Comparison of ENCODE assay signal across 11 cellular contexts in the genomic region with DNA sequence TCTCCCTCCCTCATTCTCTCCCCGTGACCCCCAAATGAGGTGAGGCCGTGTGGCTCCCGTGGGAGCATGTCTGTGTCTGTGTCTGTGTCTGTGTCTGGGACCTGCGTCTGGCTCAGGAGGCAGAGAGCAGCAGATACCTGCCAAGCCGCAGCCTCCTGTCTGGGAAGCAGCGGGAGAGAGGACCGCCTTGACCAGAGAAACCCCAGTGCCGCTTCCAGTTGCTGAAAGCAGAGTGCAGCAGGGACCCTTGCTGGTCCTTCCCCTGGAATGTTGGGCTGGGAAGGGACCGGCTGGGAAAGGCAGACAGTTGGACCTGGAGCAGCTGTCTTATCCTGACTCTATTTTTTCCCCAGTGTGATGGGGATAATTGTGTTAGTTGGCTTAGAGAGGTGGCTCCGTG. TPM values are rescaled to one million over a fixed set of nuclear protein-coding genes. Genes with fewer than 3 reads are reported as not detected.
DNase-seq lines count a peak whose midpoint lies in the region; ATAC-seq and TF ChIP-seq lines count a peak whose summit lies in the region.
"Had no signal": no experiment of that assay in that cellular context is flagged by ENCODE, and none has a peak within 500 bp of the region (broad histone marks: within the 10 kb centered on the region; RNA-seq: fewer than 3 reads in every experiment).

No MANE protein-coding gene starts in this region.

- TF ChIP-seq CTCF in AG04450 (IDR thresholded peaks at IDR 0.05; ENCODE audit: low read depth, low read length) (no peak), SK-N-SH (IDR thresholded peaks at IDR 0.05) (no peak), neural cell (IDR thresholded peaks at IDR 0.05; ENCODE audit: poor library complexity, severe bottlenecking) (no peak), GM10266 (IDR thresholded peaks at IDR 0.05; ENCODE audit: control insufficient read depth, insufficient read depth, low read depth, missing control alignments) (no peak)

- peak overlapping the region; percentile 61 for H3K27ac ChIP-seq in AG04450 (ENCODE audit: low read depth, low read length)
- peak overlapping the region; percentile 47 to 72; a peak in 3 of 4 replicates for H3K27ac ChIP-seq in SK-N-SH (ENCODE audit: low read depth in 2 of 2, low read length in 1 of 2)
- peak overlapping the region; percentile 83 for H3K27ac ChIP-seq in neural cell (ENCODE audit: low read length)
- H3K27ac ChIP-seq: parathyroid adenoma had no signal

- peaks cover 3 to 33% of the 10 kb centered on the region in 2 experiments; a peak in 2 of 4 replicates for H3K4me1 ChIP-seq in SK-N-SH (ENCODE audit: control insufficient read depth in 1 of 2, insufficient read depth in 2 of 2, low read depth in 1 of 2, low read length in 1 of 2)
- H3K4me1 ChIP-seq: parathyroid adenoma had no signal

- H3F3A ChIP-seq in SK-N-SH (replicated peaks; ENCODE audit: insufficient read depth), result peaks cover 17% of the 10 kb centered on the region
- no peaks in the 10 kb centered on the region for H3F3A ChIP-seq in neural cell (ENCODE audit: insufficient read depth, low read length, poor library complexity, severe bottlenecking)

- DNase-seq in AG04450 (ENCODE audit: low read depth, low spot score) (no peak), SK-N-SH (no peak), Right ventricle myocardium inferior (ENCODE audit: missing footprints) (no peak), GM10266 (ENCODE audit: extremely low spot score) (no peak), inferior parietal cortex (ENCODE audit: extremely low spot score) (no peak)
- DNase-seq in activated T-helper 1 cell treated with anti-CD3 and anti-CD28 coated beads, Interleukin-12 subunit alpha, Interleukin-12 subunit beta, Interleukin-2, Interleukin-4 antibody, amounts not matched to agents 30 ng/mL and 10 ng/mL and 1 ng/mL, durations not matched to agents 14 hours and 24 hours and 36 hours (ENCODE audit: low spot score), result no peak

- H3K27ac Mint-ChIP-seq in activated T-helper 1 cell treated with anti-CD3 and anti-CD28 coated beads, Interleukin-12 subunit alpha, Interleukin-12 subunit beta, Interleukin-2, Interleukin-4 antibody, amounts not matched to agents 30 ng/mL and 10 ng/mL and 1 ng/mL, durations not matched to agents 14 hours and 24 hours and 36 hours, result no peak overlapping the region
- H3K27ac Mint-ChIP-seq: activated T-helper 2 cell treated with anti-CD3 and anti-CD28 coated beads, Interferon-gamma antibody, Interleukin-2, Interleukin-4, amounts not matched to agents 10 μg/mL and 5 μg/mL and 100 μg/mL, durations not matched to agents 14 hours and 24 hours and 36 hours had no signal

- H3K9me3 ChIP-seq in AG04450 (ENCODE audit: control insufficient read depth, insufficient read depth, low read length), result no peaks in the 10 kb centered on the region
- H3K9me3 ChIP-seq in SK-N-SH, result no peaks in the 10 kb centered on the region
- H3K9me3 ChIP-seq in neural cell (ENCODE audit: low read length), result no peaks in the 10 kb centered on the region

- H3K4me3 Mint-ChIP-seq in activated T-helper 1 cell treated with anti-CD3 and anti-CD28 coated beads, Interleukin-12 subunit alpha, Interleukin-12 subunit beta, Interleukin-2, Interleukin-4 antibody, amounts not matched to agents 30 ng/mL and 10 ng/mL and 1 ng/mL, durations not matched to agents 14 hours and 24 hours and 36 hours, result no peak overlapping the region

- CTCF ChIA-PET in AG04450 (lab: Charles Lee) (no interaction called here), SK-N-SH (lab: Yijun Ruan, JAX) (interaction anchor here (0.7 to 2.1 kb wide), 3 partner anchors 18 to 36 kb away, joined by 3 to 6 read pairs (median 3); a partner anchor contains a TSS)

- H2AFZ ChIP-seq in SK-N-SH (ENCODE audit: low read depth) (no peak overlapping the region), neural cell (ENCODE audit: low read depth, low read length) (peak overlapping the region; percentile 73)
- H2AFZ ChIP-seq: parathyroid adenoma had no signal

- H3K4me2 ChIP-seq in SK-N-SH (peak overlapping the region; percentile 76), neural cell (ENCODE audit: low read length) (peak overlapping the region; percentile 84)

- POLR2A ChIA-PET in AG04450 (lab: Yijun Ruan, JAX) (interaction anchor here (1.1 to 1.7 kb wide), 2 partner anchors 18 to 28 kb away, joined by 4 to 9 read pairs; a partner anchor contains a TSS), SK-N-SH (lab: Yijun Ruan, JAX) (no interaction called here)

- H3K9ac ChIP-seq in SK-N-SH (peak overlapping the region; percentile 25; the same call in 1 of the 2 replicates), neural cell (ENCODE audit: low read length) (peak overlapping the region; percentile 82)
- H3K9ac ChIP-seq: parathyroid adenoma had no signal

- no peaks in the 10 kb centered on the region for H3K27me3 ChIP-seq in AG04450 (ENCODE audit: control insufficient read depth, insufficient read depth, low read length)
- H3K27me3 ChIP-seq in SK-N-SH (ENCODE audit: insufficient read depth), result no peaks in the 10 kb centered on the region
- no peaks in the 10 kb centered on the region for H3K27me3 ChIP-seq in neural cell (ENCODE audit: insufficient read depth, low read depth, low read length)

- H3K4me1 Mint-ChIP-seq in activated T-helper 1 cell treated with anti-CD3 and anti-CD28 coated beads, Interleukin-12 subunit alpha, Interleukin-12 subunit beta, Interleukin-2, Interleukin-4 antibody, amounts not matched to agents 30 ng/mL and 10 ng/mL and 1 ng/mL, durations not matched to agents 14 hours and 24 hours and 36 hours (ENCODE audit: low read depth), result peaks cover 5% of the 10 kb centered on the region

- peak overlapping the region; percentile 84 for H3K4me3 ChIP-seq in AG04450 (ENCODE audit: low read depth, low read length)
- H3K4me3 ChIP-seq in SK-N-SH (ENCODE audit: low read depth in 2 of 2, low read length in 1 of 2), result peak overlapping the region; percentile 50 to 56
- peak overlapping the region; percentile 73 for H3K4me3 ChIP-seq in neural cell (ENCODE audit: low read length)

- H3K36me3 Mint-ChIP-seq in activated T-helper 1 cell treated with anti-CD3 and anti-CD28 coated beads, Interleukin-12 subunit alpha, Interleukin-12 subunit beta, Interleukin-2, Interleukin-4 antibody, amounts not matched to agents 30 ng/mL and 10 ng/mL and 1 ng/mL, durations not matched to agents 14 hours and 24 hours and 36 hours (ENCODE audit: low read depth), result no peaks in the 10 kb centered on the region

- TF ChIP-seq RAD21 in SK-N-SH (IDR thresholded peaks at IDR 0.05; ENCODE audit: low read length), result no peak
- TF ChIP-seq RAD21 in neural cell (conservative IDR thresholded peaks at IDR 0.05), result no peak

- H3K27me3 Mint-ChIP-seq in activated T-helper 1 cell treated with anti-CD3 and anti-CD28 coated beads, Interleukin-12 subunit alpha, Interleukin-12 subunit beta, Interleukin-2, Interleukin-4 antibody, amounts not matched to agents 30 ng/mL and 10 ng/mL and 1 ng/mL, durations not matched to agents 14 hours and 24 hours and 36 hours (ENCODE audit: insufficient read depth), result peaks cover 25% of the 10 kb centered on the region

- no peaks in the 10 kb centered on the region for H3K9me3 Mint-ChIP-seq in activated T-helper 1 cell treated with anti-CD3 and anti-CD28 coated beads, Interleukin-12 subunit alpha, Interleukin-12 subunit beta, Interleukin-2, Interleukin-4 antibody, amounts not matched to agents 30 ng/mL and 10 ng/mL and 1 ng/mL, durations not matched to agents 14 hours and 24 hours and 36 hours
- H3K9me3 Mint-ChIP-seq: activated T-helper 2 cell treated with anti-CD3 and anti-CD28 coated beads, Interferon-gamma antibody, Interleukin-2, Interleukin-4, amounts not matched to agents 10 μg/mL and 5 μg/mL and 100 μg/mL, durations not matched to agents 14 hours and 24 hours and 36 hours had no signal

- TF ChIP-seq EP300 in SK-N-SH (IDR thresholded peaks at IDR 0.05; ENCODE audit: borderline replicate concordance in 1 of 2, low read depth in 1 of 2, low read length in 1 of 2) (no peak), neural cell (conservative IDR thresholded peaks at IDR 0.05; ENCODE audit: poor library complexity, severe bottlenecking) (no peak)

- ATAC-seq in Right ventricle myocardium inferior, result peak; percentile 29
- no peak for ATAC-seq in GM18511 (IDR thresholded peaks at IDR 0.05; ENCODE audit: unreplicated experiment)

- intact Hi-C loops in Right ventricle myocardium inferior (cut with DNase I), result no loop called here
- intact Hi-C loops in activated T-helper 1 cell treated with anti-CD3 and anti-CD28 coated beads, Interleukin-12 subunit alpha, Interleukin-12 subunit beta, Interleukin-2, Interleukin-4 antibody, amounts not matched to agents 30 ng/mL and 10 ng/mL and 1 ng/mL, durations not matched to agents 14 hours and 24 hours and 36 hours (cut with micrococcal nuclease), result no loop called here

- H3K79me2 ChIP-seq in SK-N-SH (ENCODE audit: insufficient read depth) (no peaks in the 10 kb centered on the region), neural cell (replicated peaks; ENCODE audit: insufficient read depth, low read length) (no peaks in the 10 kb centered on the region)
- H3K79me2 ChIP-seq: parathyroid adenoma had no signal

- H4K20me1 ChIP-seq in SK-N-SH (ENCODE audit: insufficient read depth), result no peaks in the 10 kb centered on the region
- H4K20me1 ChIP-seq in neural cell (ENCODE audit: insufficient read depth), result no peaks in the 10 kb centered on the region

- 24% methylated on average over 2 of the region's 10 CpGs for WGBS in SK-N-SH (ENCODE audit: low lambda C conversion rate)

- no peaks in the 10 kb centered on the region for H3K36me3 ChIP-seq in SK-N-SH (replicated peaks in 1 of 2; ENCODE audit: control insufficient read depth in 1 of 2, insufficient read depth in 2 of 2, low read length in 1 of 2)
- no peaks in the 10 kb centered on the region for H3K36me3 ChIP-seq in neural cell (ENCODE audit: insufficient read depth, low read length)

- no peaks in the 10 kb centered on the region for H3K9me2 ChIP-seq in SK-N-SH
- no peaks in the 10 kb centered on the region for H3K9me2 ChIP-seq in neural cell (ENCODE audit: insufficient read depth, low read length)

RNA-seq across cellular contexts. Expression of a gene that starts 0.5 kb away (rescaled TPM):
- polyA plus RNA-seq in AG04450 (2011; rRNA removed) (12.4 and 21.2 TPM in 2 replicates), SK-N-SH (2012; rRNA removed) (5.5 and 5.7 TPM in 2 replicates), neural cell (7.1 and 10.3 TPM in 2 replicates)
- polyA minus RNA-seq in AG04450 (2011; rRNA and poly(A)+ RNA removed), result 5.6 and 9.4 TPM in 2 replicates
- 2.0 and 3.4 TPM in 2 replicates for polyA plus RNA-seq in SK-N-SH (2012; cell fraction: cytosol; rRNA removed)
- polyA plus RNA-seq in SK-N-SH (2012; cell fraction: nucleus; rRNA removed), result 11.8 and 13.9 TPM in 2 replicates
- total RNA-seq in Right ventricle myocardium inferior, result 265 TPM
- 6.3 and 7.8 TPM in 2 replicates for polyA minus RNA-seq in neural cell
- not detected in 2 replicates for total RNA-seq in activated T-helper 1 cell treated with anti-CD3 and anti-CD28 coated beads, Interleukin-12 subunit alpha, Interleukin-12 subunit beta, Interleukin-2, Interleukin-4 antibody, amounts not matched to agents 30 ng/mL and 10 ng/mL and 1 ng/mL, durations not matched to agents 14 hours and 24 hours and 36 hours
- total RNA-seq: activated T-helper 2 cell treated with anti-CD3 and anti-CD28 coated beads, Interferon-gamma antibody, Interleukin-2, Interleukin-4, amounts not matched to agents 10 μg/mL and 5 μg/mL and 100 μg/mL, durations not matched to agents 14 hours and 24 hours and 36 hours; NCI-H460 had no signal

RNA-seq across cellular contexts. Expression of a gene that starts 17.1 kb away (rescaled TPM):
- 36.3 and 41.1 TPM in 2 replicates for polyA plus RNA-seq in AG04450 (2011; rRNA removed)
- 26.7 and 28.1 TPM in 2 replicates for polyA minus RNA-seq in AG04450 (2011; rRNA and poly(A)+ RNA removed)
- 22.9 and 25.8 TPM in 2 replicates for polyA plus RNA-seq in SK-N-SH (2012; rRNA removed)
- 17.1 and 22.6 TPM in 2 replicates for polyA plus RNA-seq in SK-N-SH (2012; cell fraction: cytosol; rRNA removed)
- 16.8 and 21.7 TPM in 2 replicates for polyA plus RNA-seq in SK-N-SH (2012; cell fraction: nucleus; rRNA removed)
- total RNA-seq in Right ventricle myocardium inferior, result 20.1 TPM
- 28.0 and 35.8 TPM in 2 replicates for polyA plus RNA-seq in neural cell
- 25.8 and 27.0 TPM in 2 replicates for polyA minus RNA-seq in neural cell
- 51.8 and 52.0 TPM in 2 replicates for total RNA-seq in activated T-helper 1 cell treated with anti-CD3 and anti-CD28 coated beads, Interleukin-12 subunit alpha, Interleukin-12 subunit beta, Interleukin-2, Interleukin-4 antibody, amounts not matched to agents 30 ng/mL and 10 ng/mL and 1 ng/mL, durations not matched to agents 14 hours and 24 hours and 36 hours

RNA-seq across cellular contexts. Expression of a gene that starts 28.3 kb away (rescaled TPM):
- polyA plus RNA-seq in AG04450 (2011; rRNA removed) (60.7 and 72.5 TPM in 2 replicates), SK-N-SH (2012; rRNA removed) (44.3 and 46.4 TPM in 2 replicates), neural cell (55.5 and 61.6 TPM in 2 replicates)
- 30.2 and 44.4 TPM in 2 replicates for polyA minus RNA-seq in AG04450 (2011; rRNA and poly(A)+ RNA removed)
- 29.1 and 34.9 TPM in 2 replicates for polyA plus RNA-seq in SK-N-SH (2012; cell fraction: cytosol; rRNA removed)
- 79.8 and 109 TPM in 2 replicates for polyA plus RNA-seq in SK-N-SH (2012; cell fraction: nucleus; rRNA removed)
- 16.2 TPM for total RNA-seq in Right ventricle myocardium inferior
- 20.9 and 23.3 TPM in 2 replicates for polyA minus RNA-seq in neural cell
- total RNA-seq in activated T-helper 1 cell treated with anti-CD3 and anti-CD28 coated beads, Interleukin-12 subunit alpha, Interleukin-12 subunit beta, Interleukin-2, Interleukin-4 antibody, amounts not matched to agents 30 ng/mL and 10 ng/mL and 1 ng/mL, durations not matched to agents 14 hours and 24 hours and 36 hours, result 21.4 and 22.6 TPM in 2 replicates

RNA-seq across cellular contexts. Expression of a gene that starts 59.5 kb away (rescaled TPM):
- 22.3 and 23.8 TPM in 2 replicates for polyA plus RNA-seq in AG04450 (2011; rRNA removed)
- polyA minus RNA-seq in AG04450 (2011; rRNA and poly(A)+ RNA removed), result 22.8 and 28.2 TPM in 2 replicates
- 8.2 and 12.7 TPM in 2 replicates for polyA plus RNA-seq in SK-N-SH (2012; rRNA removed)
- 6.4 and 7.9 TPM in 2 replicates for polyA plus RNA-seq in SK-N-SH (2012; cell fraction: cytosol; rRNA removed)
- 11.7 and 20.5 TPM in 2 replicates for polyA plus RNA-seq in SK-N-SH (2012; cell fraction: nucleus; rRNA removed)
- total RNA-seq in Right ventricle myocardium inferior, result 41.6 TPM
- 27.5 and 31.0 TPM in 2 replicates for polyA plus RNA-seq in neural cell
- 40.2 and 41.9 TPM in 2 replicates for polyA minus RNA-seq in neural cell
- 84.8 and 86.4 TPM in 2 replicates for total RNA-seq in activated T-helper 1 cell treated with anti-CD3 and anti-CD28 coated beads, Interleukin-12 subunit alpha, Interleukin-12 subunit beta, Interleukin-2, Interleukin-4 antibody, amounts not matched to agents 30 ng/mL and 10 ng/mL and 1 ng/mL, durations not matched to agents 14 hours and 24 hours and 36 hours

RNA-seq across cellular contexts. Expression of a gene that starts 59.8 kb away (rescaled TPM):
- polyA plus RNA-seq in AG04450 (2011; rRNA removed), result 149 and 196 TPM in 2 replicates
- 128 and 134 TPM in 2 replicates for polyA minus RNA-seq in AG04450 (2011; rRNA and poly(A)+ RNA removed)
- 78.1 and 79.0 TPM in 2 replicates for polyA plus RNA-seq in SK-N-SH (2012; rRNA removed)
- 91.8 and 99.0 TPM in 2 replicates for polyA plus RNA-seq in SK-N-SH (2012; cell fraction: cytosol; rRNA removed)
- polyA plus RNA-seq in SK-N-SH (2012; cell fraction: nucleus; rRNA removed), result 53.7 and 58.9 TPM in 2 replicates
- 172 TPM for total RNA-seq in Right ventricle myocardium inferior
- polyA plus RNA-seq in neural cell, result 397 and 398 TPM in 2 replicates
- polyA minus RNA-seq in neural cell, result 271 and 280 TPM in 2 replicates
- total RNA-seq in activated T-helper 1 cell treated with anti-CD3 and anti-CD28 coated beads, Interleukin-12 subunit alpha, Interleukin-12 subunit beta, Interleukin-2, Interleukin-4 antibody, amounts not matched to agents 30 ng/mL and 10 ng/mL and 1 ng/mL, durations not matched to agents 14 hours and 24 hours and 36 hours, result 367 and 368 TPM in 2 replicates
